In genomic region chr15:85399627-85400026, GRCh38 we compare ENCODE assay signal across 1 cellular context.
TF ChIP-seq lines count a peak whose summit lies in the region.

No MANE protein-coding gene starts in this region.

TF ChIP-seq in HEK293, 187 proteins besides CTCF, POLR2A, EP300 and RAD21 (continued from another document):
- 0 out of 2 replicates have a peak, but pooled peaks have one; percentile 8 for TF ChIP-seq PRDM10 (tag by site-specific recombination; IDR thresholded peaks at IDR 0.05)
